ENCODE assay signal across 8 cellular contexts in genomic region chr14:64703393-64704144, GRCh38. TPM values are rescaled to one million over a fixed set of nuclear protein-coding genes. Genes with fewer than 3 reads are reported as not detected.
DNase-seq lines count a peak whose midpoint lies in the region; ATAC-seq and TF ChIP-seq lines count a peak whose summit lies in the region.

No MANE protein-coding gene starts in this region.

- peak; percentile 20 for DNase-seq in AG10803 (ENCODE audit: low read depth)
- DNase-seq in Jurkat, Clone E6-1 (ENCODE audit: low read depth, low spot score) = no peak
- DNase-seq in natural killer cell treated with Interleukin-12 subunit alpha and Interleukin-12 subunit beta and Interleukin-15 and Interleukin-18, amount 100 ng/mL, for 72 hours (ENCODE audit: low spot score) = no peak
- DNase-seq in MV-4-11 (lab: John Stamatoyannopoulos, UW) = no peak
- DNase-seq in occipital lobe (lab: John Stamatoyannopoulos, UW) = no peak

- H3K9me3 Mint-ChIP-seq in dendritic cell treated with granulocyte-macrophage colony-stimulating factor and Interleukin-4, amounts not matched to agents 40 ng/mL and 50 ng/mL, for 4 days = no peaks in the 10 kb centered on the region
- no peaks in the 10 kb centered on the region for H3K9me3 Mint-ChIP-seq in natural killer cell treated with Interleukin-12 subunit alpha and Interleukin-12 subunit beta and Interleukin-15 and Interleukin-18, amount 100 ng/mL, for 72 hours

- ATAC-seq in natural killer cell treated with Interleukin-12 subunit alpha and Interleukin-12 subunit beta and Interleukin-15 and Interleukin-18, amount 100 ng/mL, for 72 hours = no peak
- no peak for ATAC-seq in GM21381 (IDR thresholded peaks at IDR 0.05; ENCODE audit: unreplicated experiment)
- ATAC-seq in GM21515 (IDR thresholded peaks at IDR 0.05; ENCODE audit: unreplicated experiment) = no peak

- H3K36me3 Mint-ChIP-seq in dendritic cell treated with granulocyte-macrophage colony-stimulating factor and Interleukin-4, amounts not matched to agents 40 ng/mL and 50 ng/mL, for 4 days (ENCODE audit: low read depth) = peaks cover 8% of the 10 kb centered on the region
- H3K36me3 Mint-ChIP-seq in natural killer cell treated with Interleukin-12 subunit alpha and Interleukin-12 subunit beta and Interleukin-15 and Interleukin-18, amount 100 ng/mL, for 72 hours = no peaks in the 10 kb centered on the region

- H3K4me1 Mint-ChIP-seq in dendritic cell treated with granulocyte-macrophage colony-stimulating factor and Interleukin-4, amounts not matched to agents 40 ng/mL and 50 ng/mL, for 4 days (ENCODE audit: low read depth) = peaks cover 60% of the 10 kb centered on the region
- H3K4me1 Mint-ChIP-seq in natural killer cell treated with Interleukin-12 subunit alpha and Interleukin-12 subunit beta and Interleukin-15 and Interleukin-18, amount 100 ng/mL, for 72 hours (ENCODE audit: low read depth in 2 of 2) = peaks cover 40 to 48% of the 10 kb centered on the region in 2 donors

- intact Hi-C loops in dendritic cell treated with granulocyte-macrophage colony-stimulating factor and Interleukin-4, amounts not matched to agents 40 ng/mL and 50 ng/mL, for 4 days (cut with micrococcal nuclease) = no loop called here

- H3K4me3 Mint-ChIP-seq in dendritic cell treated with granulocyte-macrophage colony-stimulating factor and Interleukin-4, amounts not matched to agents 40 ng/mL and 50 ng/mL, for 4 days = peak overlapping the region; percentile 79
- H3K4me3 Mint-ChIP-seq in natural killer cell treated with Interleukin-12 subunit alpha and Interleukin-12 subunit beta and Interleukin-15 and Interleukin-18, amount 100 ng/mL, for 72 hours = peak overlapping the region; percentile 93

- H3K4me3 ChIP-seq in AG10803 (ENCODE audit: low read length) = peak overlapping the region; percentile 71
- peak overlapping the region; percentile 23; the same call in 1 of the 2 replicates for H3K4me3 ChIP-seq in Jurkat, Clone E6-1 (ENCODE audit: low read length)

- TF ChIP-seq CTCF in AG10803 (conservative IDR thresholded peaks at IDR 0.05; ENCODE audit: low read length) = no peak

- H3K27ac Mint-ChIP-seq in dendritic cell treated with granulocyte-macrophage colony-stimulating factor and Interleukin-4, amounts not matched to agents 40 ng/mL and 50 ng/mL, for 4 days = peak overlapping the region; percentile 79
- peak overlapping the region; percentile 56 to 80 for H3K27ac Mint-ChIP-seq in natural killer cell treated with Interleukin-12 subunit alpha and Interleukin-12 subunit beta and Interleukin-15 and Interleukin-18, amount 100 ng/mL, for 72 hours

- H3K27me3 Mint-ChIP-seq in dendritic cell treated with granulocyte-macrophage colony-stimulating factor and Interleukin-4, amounts not matched to agents 40 ng/mL and 50 ng/mL, for 4 days = peaks cover 21% of the 10 kb centered on the region
- no peaks in the 10 kb centered on the region for H3K27me3 Mint-ChIP-seq in natural killer cell treated with Interleukin-12 subunit alpha and Interleukin-12 subunit beta and Interleukin-15 and Interleukin-18, amount 100 ng/mL, for 72 hours

RNA-seq across cellular contexts. Expression of gene PLEKHG3, which starts 0.7 kb away (rescaled TPM):
- polyA plus RNA-seq in Jurkat, Clone E6-1 (2012; ENCODE audit: insufficient read depth, insufficient read length) = 0.11 TPM
- total RNA-seq in natural killer cell treated with Interleukin-12 subunit alpha and Interleukin-12 subunit beta and Interleukin-15 and Interleukin-18, amount 100 ng/mL, for 72 hours = 10 to 100 TPM; 17.1 to 30.3 TPM
- total RNA-seq in occipital lobe = 6.2 TPM
